In the genomic region with DNA sequence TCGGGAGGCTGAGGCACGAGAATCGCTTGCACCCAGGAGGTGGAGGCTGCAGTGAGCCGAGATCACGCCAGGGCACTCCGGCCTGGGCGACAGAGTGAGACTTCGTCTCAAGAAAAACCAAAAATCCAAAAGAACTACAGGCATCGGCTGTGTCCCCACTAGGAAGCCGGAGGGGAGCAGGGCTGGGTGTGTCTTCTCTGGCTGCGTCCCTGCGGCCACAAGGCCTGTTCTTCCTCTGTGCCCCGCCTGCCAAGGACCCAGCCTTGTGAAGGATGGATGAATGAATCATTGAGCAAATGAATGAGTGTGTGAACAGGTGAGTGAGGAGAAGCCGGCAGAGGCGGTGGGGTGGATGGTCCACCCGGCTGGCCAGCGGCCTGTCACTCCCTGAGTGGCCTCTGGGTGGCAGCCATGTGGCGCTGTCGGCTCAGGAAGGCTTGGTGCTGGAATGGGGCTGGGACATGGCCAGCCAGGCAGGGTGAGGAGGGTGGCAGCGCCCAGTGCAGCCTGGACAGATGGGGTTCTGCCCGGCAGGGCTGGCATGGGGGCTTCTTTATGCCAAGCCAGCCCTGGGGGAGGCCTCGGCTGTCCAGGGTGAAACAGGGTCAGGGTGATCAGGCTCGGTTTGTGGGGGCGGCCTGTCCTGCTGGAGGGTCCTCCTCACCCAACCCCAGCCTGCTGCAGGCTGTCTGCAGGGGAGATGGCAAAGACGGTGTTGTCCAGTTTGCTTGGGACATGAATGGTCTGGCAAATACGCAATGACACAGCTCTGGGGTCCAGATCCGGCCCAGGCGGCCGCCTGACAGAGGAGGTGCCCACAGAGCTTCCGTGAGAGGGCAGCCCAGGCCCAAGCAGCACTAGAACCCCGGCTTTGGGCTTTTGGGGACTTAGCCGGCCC, we compare ENCODE assay signal across 9 cellular contexts. TPM values are rescaled to one million over a fixed set of nuclear protein-coding genes. Genes with fewer than 3 reads are reported as not detected.
DNase-seq lines count a peak whose midpoint lies in the region; ATAC-seq and TF ChIP-seq lines count a peak whose summit lies in the region.
"Had no signal": no experiment of that assay in that cellular context is flagged by ENCODE, and none has a peak within 500 bp of the region (broad histone marks: within the 10 kb centered on the region; RNA-seq: fewer than 3 reads in every experiment).

No MANE protein-coding gene starts in this region.

- no peaks in the 10 kb centered on the region for H3K36me3 Mint-ChIP-seq in chondrocyte (ENCODE audit: low read depth)

- no peaks in the 10 kb centered on the region for H3K9me3 Mint-ChIP-seq in chondrocyte (ENCODE audit: low read depth)
- H3K9me3 Mint-ChIP-seq: stimulated activated naive CD8-positive, alpha-beta T cell treated with anti-CD3 and anti-CD28 coated beads, Interleukin-15, Interleukin-2, amounts not matched to agents 100 ng/mL and 50 ng/mL, for 24 hours had no signal

- peak overlapping the region in 7 of 11 experiments; percentile 37 to 72 (median 64); a peak in 12 of 22 replicates for H3K9ac ChIP-seq in BLaER1 treated with 17β-estradiol and CSF1 and Interleukin-3, amounts not matched to agents 10 nM and 100 nM

- peak overlapping the region in 1 of 10 experiments; percentile 53; a peak in 2 of 20 replicates for H3K4me3 ChIP-seq in BLaER1 treated with 17β-estradiol and CSF1 and Interleukin-3, amounts not matched to agents 10 nM and 100 nM
- no peak overlapping the region for H3K4me3 ChIP-seq in left lung

- no peak overlapping the region for H3K27ac Mint-ChIP-seq in chondrocyte (ENCODE audit: unreplicated experiment)
- H3K27ac Mint-ChIP-seq: stimulated activated naive CD8-positive, alpha-beta T cell treated with anti-CD3 and anti-CD28 coated beads, Interleukin-15, Interleukin-2, amounts not matched to agents 100 ng/mL and 50 ng/mL, for 24 hours had no signal

- H3K4me2 ChIP-seq in BLaER1 treated with 17β-estradiol and CSF1 and Interleukin-3, amounts not matched to agents 10 nM and 100 nM = peak overlapping the region; percentile 89 to 100 (median 97)

- H3K27ac ChIP-seq in BLaER1 treated with 17β-estradiol and CSF1 and Interleukin-3, amounts not matched to agents 10 nM and 100 nM = peak overlapping the region in 8 of 11 experiments; percentile 5 to 81 (median 58); a peak in 13 of 22 replicates
- no peak overlapping the region for H3K27ac ChIP-seq in left lung

- no peaks in the 10 kb centered on the region for H3K36me3 ChIP-seq in BLaER1 treated with 17β-estradiol and CSF1 and Interleukin-3, amounts not matched to agents 10 nM and 100 nM
- H3K36me3 ChIP-seq in left lung = no peaks in the 10 kb centered on the region

- H4K20me1 ChIP-seq in BLaER1 treated with 17β-estradiol and CSF1 and Interleukin-3, amounts not matched to agents 10 nM and 100 nM = peaks cover 0 to 7% (median 0%) of the 10 kb centered on the region in 11 experiments; a peak in 6 of 22 replicates

- peaks cover 58 to 88% (median 73%) of the 10 kb centered on the region in 10 experiments for H3K4me1 ChIP-seq in BLaER1 treated with 17β-estradiol and CSF1 and Interleukin-3, amounts not matched to agents 10 nM and 100 nM
- peaks cover 0 to 28% of the 10 kb centered on the region in 2 donors for H3K4me1 ChIP-seq in left lung

- peak; percentile 92 for TF ChIP-seq CTCF in chondrocyte (IDR thresholded peaks at IDR 0.05)
- peak; percentile 92 to 97 for TF ChIP-seq CTCF in left lung (IDR thresholded peaks at IDR 0.05)

- no peaks in the 10 kb centered on the region; a peak in 2 of 22 replicates for H3K27me3 ChIP-seq in BLaER1 treated with 17β-estradiol and CSF1 and Interleukin-3, amounts not matched to agents 10 nM and 100 nM
- H3K27me3 ChIP-seq in left lung = peaks cover 0 to 53% of the 10 kb centered on the region in 2 donors

- H3K4me3 Mint-ChIP-seq in chondrocyte (ENCODE audit: unreplicated experiment) = no peak overlapping the region
- H3K4me3 Mint-ChIP-seq: stimulated activated naive CD8-positive, alpha-beta T cell treated with anti-CD3 and anti-CD28 coated beads, Interleukin-15, Interleukin-2, amounts not matched to agents 100 ng/mL and 50 ng/mL, for 24 hours had no signal

- DNase-seq in HCEC 1CT (peak; percentile 61), NCI-H510A (lab: John Stamatoyannopoulos, UW) (peak; percentile 67), chondrocyte (ENCODE audit: low spot score) (peak; percentile 95), left lung (peak; percentile 85 to 97)
- peak; percentile 41 for DNase-seq in activated CD4-positive, alpha-beta T cell treated with anti-CD3 and anti-CD28 coated beads for 1 hour
- peak; percentile 67 to 71 for DNase-seq in stimulated activated CD4-positive, alpha-beta T cell treated with anti-CD3 and anti-CD28 coated beads, Interleukin-4, amount 100 ng/mL, for 48 hours (ENCODE audit: low read depth in 2 of 2)

- H3K4me1 Mint-ChIP-seq in chondrocyte (ENCODE audit: low read depth) = peaks cover 15% of the 10 kb centered on the region

- H3K9me3 ChIP-seq in BLaER1 treated with 17β-estradiol and CSF1 and Interleukin-3, amounts not matched to agents 10 nM and 100 nM (replicated peaks in 1 of 11) = no peaks in the 10 kb centered on the region
- no peaks in the 10 kb centered on the region for H3K9me3 ChIP-seq in left lung

- peak; percentile 96 for ATAC-seq in left lung
- ATAC-seq in HG03460 (IDR thresholded peaks at IDR 0.05; ENCODE audit: unreplicated experiment) = no peak

- intact Hi-C loops in left lung (cut with DNase I) = no loop called here

- peaks cover 3% of the 10 kb centered on the region for H3K27me3 Mint-ChIP-seq in chondrocyte (ENCODE audit: low read depth)

RNA-seq across cellular contexts. Expression of gene SLC25A10, which starts 21.7 kb away (rescaled TPM):
- total RNA-seq in chondrocyte = 5.6 to 8.5 TPM (median 5.7 TPM) in 3 replicates
- total RNA-seq in left lung = 10 to 100 TPM; 11.1 to 20.2 TPM

RNA-seq across cellular contexts. Expression of gene MRPL12, which starts 30.6 kb away (rescaled TPM):
- total RNA-seq in chondrocyte (38.7 to 48.6 TPM (median 41.8 TPM) in 3 replicates), left lung (10 to 100 TPM; 45.0 to 72.2 TPM)

RNA-seq across cellular contexts. Expression of gene HGS, which starts 49.9 kb away (rescaled TPM):
- total RNA-seq in chondrocyte = 87.4 to 93.1 TPM (median 89.6 TPM) in 3 replicates
- total RNA-seq in left lung = 100 to 1,000 TPM in 1 of 2 donors, 10 to 100 TPM in 1; 94.6 to 123 TPM

RNA-seq across cellular contexts. Expression of gene ARL16, which starts 50.2 kb away (rescaled TPM):
- total RNA-seq in chondrocyte = 29.5 to 32.6 TPM (median 32.5 TPM) in 3 replicates
- total RNA-seq in left lung = 10 to 100 TPM; 22.5 to 27.0 TPM

Comparison
In these comparisons a context has a peak if more than half of its experiments do, and no peak if none do; other contexts are left out.
1. H3K27ac ChIP-seq: peak in BLaER1 treated with 17β-estradiol and CSF1 and Interleukin-3, amounts not matched to agents 10 nM and 100 nM (8 of 11); none in left lung (0 of 2).
2. DNase-seq: peak in every context shown above with its lines; median percentile 95 in chondrocyte; 91 in left lung; 69 in stimulated activated CD4-positive, alpha-beta T cell treated with anti-CD3 and anti-CD28 coated beads, Interleukin-4, amount 100 ng/mL, for 48 hours; 67 in NCI-H510A; 61 in HCEC 1CT; 41 in activated CD4-positive, alpha-beta T cell treated with anti-CD3 and anti-CD28 coated beads for 1 hour.